In genomic region chr14:106276326-106277267, GRCh38 we compare ENCODE assay signal across 19 cellular contexts.
A peak's percentile ranks its signal among the peaks of the same experiment; 100 is the strongest.
DNase-seq lines count a peak whose midpoint lies in the region; ATAC-seq, FAIRE-seq and TF ChIP-seq lines count a peak whose summit lies in the region.
"Had no signal": no experiment of that assay in that cellular context is flagged by ENCODE, and none has a peak within 500 bp of the region (broad histone marks: within the 10 kb centered on the region; RNA-seq: fewer than 3 reads in every experiment).

No MANE protein-coding gene starts in this region.

- 0 out of 2 replicates have a peak, but pooled peaks have one; percentile 37 for TF ChIP-seq POLR2A in GM12892 (IDR thresholded peaks at IDR 0.05; ENCODE audit: low read depth, low read length)

- POLR2A ChIA-PET in activated CD8-positive, alpha-beta T cell treated with anti-CD3 and anti-CD28 coated beads, Interleukin-2, amount 10 ng/mL, durations not matched to agents 7 days and 5 days (lab: Charles Lee), result no interaction called here
- POLR2A ChIA-PET in naive thymus-derived CD4-positive, alpha-beta T cell (lab: Charles Lee), result no interaction called here

- no peak overlapping the region for H3K4me3 ChIP-seq in naive thymus-derived CD4-positive, alpha-beta T cell (ENCODE audit: low read length)
- H3K4me3 ChIP-seq in brain microvascular endothelial cell (ENCODE audit: low read depth, low read length), result no peak overlapping the region
- H3K4me3 ChIP-seq: mucosa of descending colon, sigmoid colon had no signal

- TF ChIP-seq CTCF in brain microvascular endothelial cell (IDR thresholded peaks at IDR 0.05; ENCODE audit: low read depth, low read length, missing control alignments), result no peak

- H3K36me3 Mint-ChIP-seq in activated CD8-positive, alpha-beta memory T cell treated with anti-CD3 and anti-CD28 coated beads, Interleukin-2, amount 10 ng/mL, durations not matched to agents 7 days and 5 days, result no peaks in the 10 kb centered on the region
- no peaks in the 10 kb centered on the region for H3K36me3 Mint-ChIP-seq in activated CD8-positive, alpha-beta T cell treated with anti-CD3 and anti-CD28 coated beads, Interleukin-2, amount 10 ng/mL, durations not matched to agents 7 days and 5 days (ENCODE audit: low read depth)
- H3K36me3 Mint-ChIP-seq in naive thymus-derived CD4-positive, alpha-beta T cell, result no peaks in the 10 kb centered on the region

- ATAC-seq in activated CD8-positive, alpha-beta memory T cell treated with anti-CD3 and anti-CD28 coated beads, Interleukin-2, amount 10 ng/mL, durations not matched to agents 7 days and 5 days, result peak; percentile 73
- peak; percentile 51 for ATAC-seq in activated CD8-positive, alpha-beta T cell treated with anti-CD3 and anti-CD28 coated beads, Interleukin-2, amount 10 ng/mL, durations not matched to agents 7 days and 5 days
- ATAC-seq in naive thymus-derived CD4-positive, alpha-beta T cell, result peak; percentile 78
- ATAC-seq: left cardiac atrium had no signal

- intact Hi-C loops in naive thymus-derived CD4-positive, alpha-beta T cell (cut with micrococcal nuclease), result loop anchor here (1.0 to 10.0 kb wide), 3 partner anchors 8 to 238 kb away; no protein-coding TSS in a partner anchor

- no peaks in the 10 kb centered on the region for H3K9me3 ChIP-seq in naive thymus-derived CD4-positive, alpha-beta T cell (ENCODE audit: control insufficient read depth in 2 of 3, low read length in 3 of 3)
- H3K9me3 ChIP-seq: mucosa of descending colon, sigmoid colon had no signal

- no peaks in the 10 kb centered on the region for H3K9me3 Mint-ChIP-seq in activated CD8-positive, alpha-beta memory T cell treated with anti-CD3 and anti-CD28 coated beads, Interleukin-2, amount 10 ng/mL, durations not matched to agents 7 days and 5 days (ENCODE audit: low read depth)
- no peaks in the 10 kb centered on the region for H3K9me3 Mint-ChIP-seq in activated CD8-positive, alpha-beta T cell treated with anti-CD3 and anti-CD28 coated beads, Interleukin-2, amount 10 ng/mL, durations not matched to agents 7 days and 5 days (ENCODE audit: insufficient read depth)
- H3K9me3 Mint-ChIP-seq in naive thymus-derived CD4-positive, alpha-beta T cell, result no peaks in the 10 kb centered on the region

- peak; percentile 66 for DNase-seq in activated CD8-positive, alpha-beta memory T cell treated with anti-CD3 and anti-CD28 coated beads, Interleukin-2, amount 10 ng/mL, durations not matched to agents 7 days and 5 days
- DNase-seq in activated CD8-positive, alpha-beta memory T cell treated with anti-CD3 and anti-CD28 coated beads for 24 hours, result no peak
- no peak for DNase-seq in GM12892 (ENCODE audit: insufficient read length)
- DNase-seq in activated CD8-positive, alpha-beta T cell treated with anti-CD3 and anti-CD28 coated beads, Interleukin-2, amount 10 ng/mL, durations not matched to agents 7 days and 5 days, result peak; percentile 39
- DNase-seq in naive thymus-derived CD4-positive, alpha-beta T cell, result peak in 7 of 9 donors; percentile 58 to 79 (median 71)
- no peak for DNase-seq in NCI-H1092 treated with DMSO at 0.1 percent for 48 hours (lab: John Stamatoyannopoulos, UW)
- DNase-seq in stimulated activated CD8-positive, alpha-beta memory T cell treated with anti-CD3 and anti-CD28 coated beads, Interleukin-4, amount 100 ng/mL, for 48 hours, result no peak
- DNase-seq in brain microvascular endothelial cell, result no peak
- DNase-seq: activated CD4-positive, CD25-positive, alpha-beta regulatory T cell treated with anti-CD3 and anti-CD28 coated beads, Interleukin-2, amount 50 U/mL, for 72 hours; cerebellar nuclear complex; endodermal cell; hypothalamus; left cardiac atrium; NCI-H2107; NCI-H748 treated with DMSO at 0.1 percent for 48 hours; RPMI8226; sigmoid colon had no signal

- CTCF ChIA-PET in activated CD8-positive, alpha-beta memory T cell treated with anti-CD3 and anti-CD28 coated beads, Interleukin-2, amount 10 ng/mL, durations not matched to agents 7 days and 5 days (lab: Charles Lee), result interaction anchor here (1.0 to 4.0 kb wide), 13 partner anchors 8 to 145 kb away, joined by 3 to 17 read pairs (median 7); no protein-coding TSS in a partner anchor
- CTCF ChIA-PET in activated CD8-positive, alpha-beta T cell treated with anti-CD3 and anti-CD28 coated beads, Interleukin-2, amount 10 ng/mL, durations not matched to agents 7 days and 5 days (lab: Charles Lee), result interaction anchor here (0.9 to 2.3 kb wide), 4 partner anchors 19 to 211 kb away, joined by 3 to 12 read pairs (median 3); no protein-coding TSS in a partner anchor
- CTCF ChIA-PET in naive thymus-derived CD4-positive, alpha-beta T cell (lab: Charles Lee), result interaction anchor here (0.6 to 1.7 kb wide), 9 partner anchors 8 to 94 kb away, joined by 3 to 5 read pairs (median 3); no protein-coding TSS in a partner anchor

- no peak overlapping the region for H3K27ac Mint-ChIP-seq in activated CD8-positive, alpha-beta memory T cell treated with anti-CD3 and anti-CD28 coated beads, Interleukin-2, amount 10 ng/mL, durations not matched to agents 7 days and 5 days
- H3K27ac Mint-ChIP-seq in activated CD8-positive, alpha-beta T cell treated with anti-CD3 and anti-CD28 coated beads, Interleukin-2, amount 10 ng/mL, durations not matched to agents 7 days and 5 days, result no peak overlapping the region
- H3K27ac Mint-ChIP-seq in naive thymus-derived CD4-positive, alpha-beta T cell, result peak overlapping the region in 6 of 9 donors; percentile 60 to 87 (median 77)
- H3K27ac Mint-ChIP-seq: endodermal cell had no signal

- peak overlapping the region; percentile 4 for H3K27ac ChIP-seq in naive thymus-derived CD4-positive, alpha-beta T cell (ENCODE audit: low read depth, low read length)
- H3K27ac ChIP-seq in brain microvascular endothelial cell, result no peak overlapping the region
- H3K27ac ChIP-seq: sigmoid colon had no signal

- no peak for FAIRE-seq in GM12892 (lab: Jason Lieb, UNC)
- FAIRE-seq: G401.6 had no signal

- H3K27me3 ChIP-seq in naive thymus-derived CD4-positive, alpha-beta T cell (ENCODE audit: control insufficient read depth in 2 of 2, insufficient read depth in 2 of 2, low read length in 2 of 2), result peaks cover 0 to 5% of the 10 kb centered on the region in 2 donors
- H3K27me3 ChIP-seq in brain microvascular endothelial cell (replicated peaks), result no peaks in the 10 kb centered on the region
- H3K27me3 ChIP-seq: sigmoid colon had no signal

- H3K27me3 Mint-ChIP-seq in activated CD8-positive, alpha-beta memory T cell treated with anti-CD3 and anti-CD28 coated beads, Interleukin-2, amount 10 ng/mL, durations not matched to agents 7 days and 5 days, result peaks cover 63% of the 10 kb centered on the region
- peaks cover 20% of the 10 kb centered on the region for H3K27me3 Mint-ChIP-seq in activated CD8-positive, alpha-beta T cell treated with anti-CD3 and anti-CD28 coated beads, Interleukin-2, amount 10 ng/mL, durations not matched to agents 7 days and 5 days (ENCODE audit: low read depth)
- H3K27me3 Mint-ChIP-seq in naive thymus-derived CD4-positive, alpha-beta T cell, result peaks cover 5 to 55% (median 25%) of the 10 kb centered on the region in 5 donors

- peaks cover 16% of the 10 kb centered on the region for H3K4me1 Mint-ChIP-seq in activated CD8-positive, alpha-beta memory T cell treated with anti-CD3 and anti-CD28 coated beads, Interleukin-2, amount 10 ng/mL, durations not matched to agents 7 days and 5 days
- peaks cover 19% of the 10 kb centered on the region for H3K4me1 Mint-ChIP-seq in activated CD8-positive, alpha-beta T cell treated with anti-CD3 and anti-CD28 coated beads, Interleukin-2, amount 10 ng/mL, durations not matched to agents 7 days and 5 days (ENCODE audit: low read depth)
- H3K4me1 Mint-ChIP-seq in naive thymus-derived CD4-positive, alpha-beta T cell, result peaks cover 12 to 30% (median 22%) of the 10 kb centered on the region in 7 donors
- H3K4me1 Mint-ChIP-seq: endodermal cell had no signal

- in situ Hi-C loops in brain microvascular endothelial cell (cut with HindIII; ENCODE audit: low pct_ligation_motif_present, low sequenced_read_pairs), result no loop called here

- no peaks in the 10 kb centered on the region for H3K36me3 ChIP-seq in naive thymus-derived CD4-positive, alpha-beta T cell (ENCODE audit: control insufficient read depth in 2 of 3, insufficient read depth in 3 of 3, low read length in 3 of 3)
- no peaks in the 10 kb centered on the region for H3K36me3 ChIP-seq in brain microvascular endothelial cell (replicated peaks)
- H3K36me3 ChIP-seq: sigmoid colon had no signal

- no peak overlapping the region for H3K4me3 Mint-ChIP-seq in activated CD8-positive, alpha-beta memory T cell treated with anti-CD3 and anti-CD28 coated beads, Interleukin-2, amount 10 ng/mL, durations not matched to agents 7 days and 5 days
- H3K4me3 Mint-ChIP-seq in activated CD8-positive, alpha-beta T cell treated with anti-CD3 and anti-CD28 coated beads, Interleukin-2, amount 10 ng/mL, durations not matched to agents 7 days and 5 days, result no peak overlapping the region
- H3K4me3 Mint-ChIP-seq in naive thymus-derived CD4-positive, alpha-beta T cell, result peak overlapping the region in 7 of 10 donors; percentile 10 to 68 (median 38)
- H3K4me3 Mint-ChIP-seq: endodermal cell had no signal

- peaks cover 7 to 22% of the 10 kb centered on the region in 2 donors for H3K4me1 ChIP-seq in naive thymus-derived CD4-positive, alpha-beta T cell (ENCODE audit: control insufficient read depth in 2 of 2, insufficient read depth in 2 of 2, low read length in 2 of 2)
- H3K4me1 ChIP-seq: sigmoid colon had no signal

Comparison
In these comparisons a context has a peak if more than half of its experiments do, and no peak if none do; other contexts are left out.
1. DNase-seq: peak in activated CD8-positive, alpha-beta memory T cell treated with anti-CD3 and anti-CD28 coated beads, Interleukin-2, amount 10 ng/mL, durations not matched to agents 7 days and 5 days (single experiment), activated CD8-positive, alpha-beta T cell treated with anti-CD3 and anti-CD28 coated beads, Interleukin-2, amount 10 ng/mL, durations not matched to agents 7 days and 5 days (single experiment) and naive thymus-derived CD4-positive, alpha-beta T cell (7 of 9); none in activated CD8-positive, alpha-beta memory T cell treated with anti-CD3 and anti-CD28 coated beads for 24 hours (single experiment), GM12892 (single experiment), NCI-H1092 treated with DMSO at 0.1 percent for 48 hours (single experiment), stimulated activated CD8-positive, alpha-beta memory T cell treated with anti-CD3 and anti-CD28 coated beads, Interleukin-4, amount 100 ng/mL, for 48 hours (single experiment) and brain microvascular endothelial cell (single experiment).
2. H3K27ac Mint-ChIP-seq: peak in naive thymus-derived CD4-positive, alpha-beta T cell (6 of 9); none in activated CD8-positive, alpha-beta memory T cell treated with anti-CD3 and anti-CD28 coated beads, Interleukin-2, amount 10 ng/mL, durations not matched to agents 7 days and 5 days (single experiment) and activated CD8-positive, alpha-beta T cell treated with anti-CD3 and anti-CD28 coated beads, Interleukin-2, amount 10 ng/mL, durations not matched to agents 7 days and 5 days (single experiment).
3. H3K4me3 Mint-ChIP-seq: peak in naive thymus-derived CD4-positive, alpha-beta T cell (7 of 10); none in activated CD8-positive, alpha-beta memory T cell treated with anti-CD3 and anti-CD28 coated beads, Interleukin-2, amount 10 ng/mL, durations not matched to agents 7 days and 5 days (single experiment) and activated CD8-positive, alpha-beta T cell treated with anti-CD3 and anti-CD28 coated beads, Interleukin-2, amount 10 ng/mL, durations not matched to agents 7 days and 5 days (single experiment).
4. Peak in every context shown above with its lines, with median percentiles within 50 percentile points of each other: ATAC-seq.